32 cellular contexts compared by ENCODE assay signal in the genomic region with DNA sequence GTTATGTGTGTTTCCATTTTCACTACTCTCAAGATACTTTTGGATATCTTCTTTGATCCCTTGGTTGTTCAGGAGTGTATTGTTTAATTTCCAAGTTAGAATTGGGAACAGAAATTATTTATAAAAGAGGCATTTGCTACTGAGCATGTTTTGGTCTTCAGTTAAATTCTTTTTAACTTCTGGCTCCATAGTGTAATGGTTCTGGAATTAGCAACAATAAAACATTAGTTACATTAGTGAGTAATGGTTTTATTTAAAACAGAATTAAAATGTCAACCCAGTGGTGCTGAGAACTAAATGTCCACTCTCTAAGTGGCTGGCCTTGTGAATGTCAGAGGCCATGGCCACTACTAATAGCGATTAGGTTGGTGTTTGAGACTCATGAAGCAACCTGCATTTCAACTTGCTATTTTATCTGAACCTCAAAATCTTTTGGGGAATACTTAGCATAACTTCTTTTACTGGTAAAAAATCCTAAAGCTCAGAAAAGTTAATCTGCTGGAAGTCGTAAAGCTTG. TPM values are rescaled to one million over a fixed set of nuclear protein-coding genes. Genes with fewer than 3 reads are reported as not detected.
"Had no signal": no experiment of that assay in that cellular context is flagged by ENCODE, and none has a peak within 500 bp of the region (broad histone marks: within the 10 kb centered on the region; RNA-seq: fewer than 3 reads in every experiment).

No MANE protein-coding gene starts in this region.

- H3K4me3 Mint-ChIP-seq: activated B cell treated with CpG ODN at 0.5 μM for 24 hours; activated CD4-positive, alpha-beta memory T cell treated with anti-CD3 and anti-CD28 coated beads for 36 hours; activated CD4-positive, alpha-beta T cell treated with anti-CD3 and anti-CD28 coated beads, Interleukin-2, amount 10 ng/mL, durations not matched to agents 24 days and 14 days; activated T-cell treated with anti-CD3 and anti-CD28 coated beads, Interleukin-2, amount 50 U/mL, for 4 hours; brain; T-cell had no signal

- H3K4me1 Mint-ChIP-seq: activated B cell treated with CpG ODN at 0.5 μM for 24 hours; activated CD4-positive, alpha-beta T cell treated with anti-CD3 and anti-CD28 coated beads, Interleukin-2, amount 10 ng/mL, durations not matched to agents 24 days and 14 days; brain; T-cell had no signal

- H3K27ac Mint-ChIP-seq: activated B cell treated with CpG ODN at 0.5 μM for 24 hours; activated CD4-positive, alpha-beta memory T cell treated with anti-CD3 and anti-CD28 coated beads for 36 hours; activated CD4-positive, alpha-beta T cell treated with anti-CD3 and anti-CD28 coated beads, Interleukin-2, amount 10 ng/mL, durations not matched to agents 24 days and 14 days; activated naive CD4-positive, alpha-beta T cell treated with anti-CD3 and anti-CD28 coated beads, Interleukin-2, amount 50 U/mL, for 72 hours; brain; T-cell had no signal

- H3K27me3 ChIP-seq: MG63 had no signal

- H3K36me3 ChIP-seq: MG63 had no signal

- H3K27ac ChIP-seq: SK-N-MC had no signal

- H3K9me3 Mint-ChIP-seq: activated B cell treated with CpG ODN at 0.5 μM for 24 hours; activated CD4-positive, alpha-beta memory T cell treated with anti-CD3 and anti-CD28 coated beads for 36 hours; activated CD4-positive, alpha-beta T cell treated with anti-CD3 and anti-CD28 coated beads, Interleukin-2, amount 10 ng/mL, durations not matched to agents 24 days and 14 days; activated T-cell treated with anti-CD3 and anti-CD28 coated beads, Interleukin-2, amount 50 U/mL, for 4 hours; T-cell had no signal

- DNase-seq: activated B cell treated with CpG ODN at 0.5 μM for 24 hours; activated CD4-positive, alpha-beta memory T cell treated with anti-CD3 and anti-CD28 coated beads for 36 hours; activated CD4-positive, alpha-beta T cell treated with anti-CD3 and anti-CD28 coated beads for 1 hour; activated CD4-positive, alpha-beta T cell treated with anti-CD3 and anti-CD28 coated beads, Interleukin-2, amount 10 ng/mL, durations not matched to agents 24 days and 14 days; activated CD8-positive, alpha-beta memory T cell treated with anti-CD3 and anti-CD28 coated beads for 24 hours; activated effector memory CD4-positive, alpha-beta T cell treated with anti-CD3 and anti-CD28 coated beads, Interleukin-2, amount 50 U/mL, for 16 hours; activated naive CD4-positive, alpha-beta T cell treated with Interleukin-2 at 50 U/mL for 16 hours; activated T-cell treated with anti-CD3 and anti-CD28 coated beads, Interleukin-2, amount 50 U/mL, for 4 hours; amygdala; MG63; MV-4-11; NCI-H1092 treated with DMSO at 0.1 percent for 48 hours; NCI-H1417 treated with DMSO at 0.1 percent for 48 hours; NCI-H1694; NCI-H2029; NCI-H2107; NCI-H2171 treated with DMSO at 0.1 percent for 48 hours; NCI-H226; NCI-H526; NCI-H82; RPMI8226; T-cell; T-helper 2 cell; T1000 had no signal

- H3K4me3 ChIP-seq: MG63, SK-N-MC had no signal

- H3K36me3 Mint-ChIP-seq: activated CD4-positive, alpha-beta memory T cell treated with anti-CD3 and anti-CD28 coated beads for 36 hours; activated naive CD4-positive, alpha-beta T cell treated with anti-CD3 and anti-CD28 coated beads, Interleukin-2, amount 50 U/mL, for 72 hours; brain; T-cell had no signal

- FAIRE-seq: astrocyte, TTC549 had no signal

- ATAC-seq: activated naive CD4-positive, alpha-beta T cell treated with anti-CD3 and anti-CD28 coated beads, Interleukin-2, amount 50 U/mL, for 72 hours; activated T-cell treated with anti-CD3 and anti-CD28 coated beads, Interleukin-2, amount 50 U/mL, for 4 hours; Right ventricle myocardium inferior; T-cell had no signal

RNA-seq across cellular contexts. Expression of a gene that starts 19.5 kb away (rescaled TPM):
- total RNA-seq: activated B cell treated with CpG ODN at 0.5 μM for 24 hours; activated CD4-positive, alpha-beta memory T cell treated with anti-CD3 and anti-CD28 coated beads for 36 hours; activated CD4-positive, alpha-beta T cell treated with anti-CD3 and anti-CD28 coated beads, Interleukin-2, amount 10 ng/mL, durations not matched to agents 24 days and 14 days; activated naive CD4-positive, alpha-beta T cell treated with anti-CD3 and anti-CD28 coated beads, Interleukin-2, amount 50 U/mL, for 72 hours; OCI-LY7 had no signal

RNA-seq across cellular contexts. Expression of a gene that starts 57.2 kb away (rescaled TPM):
- total RNA-seq: NCI-H460 had no signal
